Comparison of ENCODE assay signal across 20 cellular contexts in genomic region chr6:27452496-27452897, GRCh38. TPM values are rescaled to one million over a fixed set of nuclear protein-coding genes. Genes with fewer than 3 reads are reported as not detected.
DNase-seq lines count a peak whose midpoint lies in the region; ATAC-seq and TF ChIP-seq lines count a peak whose summit lies in the region.
"Had no signal": no experiment of that assay in that cellular context is flagged by ENCODE, and none has a peak within 500 bp of the region (broad histone marks: within the 10 kb centered on the region; RNA-seq: fewer than 3 reads in every experiment).

No MANE protein-coding gene starts in this region.

- H3K79me2 ChIP-seq in mammary epithelial cell (ENCODE audit: insufficient read depth, low read length): no peaks in the 10 kb centered on the region

- TSS peak; percentile 14 for BruUV-seq in mammary epithelial cell (replicated peaks; lab: Mats Ljungman, UMichigan)

- TF ChIP-seq CTCF in mammary epithelial cell (conservative IDR thresholded peaks at IDR 0.05 in 1 of 2, IDR thresholded peaks at IDR 0.05 in 1 of 2; ENCODE audit: extremely low read depth in 1 of 2, insufficient read depth in 1 of 2, low read depth in 1 of 2, low read length in 2 of 2): no peak

- H3K36me3 Mint-ChIP-seq in activated CD4-positive, alpha-beta T cell treated with anti-CD3 and anti-CD28 coated beads for 36 hours (ENCODE audit: low read depth): peaks cover 93% of the 10 kb centered on the region

- H3K36me3 ChIP-seq in mammary epithelial cell (ENCODE audit: insufficient read depth, low read length): peaks cover 19% of the 10 kb centered on the region
- H3K36me3 ChIP-seq in mesenchymal stem cell (ENCODE audit: control insufficient read depth in 1 of 2, insufficient read depth in 2 of 2, low read depth in 1 of 2, low read length in 2 of 2): peaks cover 21 to 78% of the 10 kb centered on the region in 2 experiments

- no peak overlapping the region for H2BK12ac ChIP-seq in mesenchymal stem cell (ENCODE audit: low read length in 2 of 2)

- WGBS in mammary epithelial cell (ENCODE audit: low coverage, missing lambda C conversion rate): 95% methylated on average over 3 of the region's 3 CpGs
- no CpG with 5 or more reads among the region's 3 CpGs for WGBS in mesenchymal stem cell

- H3K27me3 Mint-ChIP-seq in activated CD4-positive, alpha-beta T cell treated with anti-CD3 and anti-CD28 coated beads for 36 hours: no peaks in the 10 kb centered on the region
- H3K27me3 Mint-ChIP-seq: activated CD4-positive, alpha-beta T cell treated with anti-CD3 and anti-CD28 coated beads, Interleukin-2, amount 10 ng/mL, durations not matched to agents 7 days and 5 days; stimulated activated naive CD8-positive, alpha-beta T cell treated with anti-CD3 and anti-CD28 coated beads, Interleukin-15, amount 100 ng/mL, for 72 hours had no signal

- no peak overlapping the region for H2BK5ac ChIP-seq in mesenchymal stem cell (ENCODE audit: low read depth, low read length, poor library complexity, severe bottlenecking)

- H3K4me1 ChIP-seq in mammary epithelial cell (ENCODE audit: insufficient read depth, low read length) (no peaks in the 10 kb centered on the region), mesenchymal stem cell (ENCODE audit: control insufficient read depth, insufficient read depth, low read depth, low read length) (no peaks in the 10 kb centered on the region)
- H3K4me1 ChIP-seq: SJSA1, vagina had no signal

- H3K27me3 ChIP-seq in mammary epithelial cell (ENCODE audit: insufficient read depth, low read length) (no peaks in the 10 kb centered on the region), mesenchymal stem cell (ENCODE audit: control insufficient read depth in 1 of 2, insufficient read depth in 1 of 2, low read length in 2 of 2) (no peaks in the 10 kb centered on the region)
- H3K27me3 ChIP-seq: SJSA1, vagina had no signal

- H2AK5ac ChIP-seq in mesenchymal stem cell (ENCODE audit: low read length, severe bottlenecking): no peak overlapping the region

- H3K9me3 ChIP-seq in mammary epithelial cell (replicated peaks; ENCODE audit: insufficient read depth, low read length): peaks cover 82% of the 10 kb centered on the region
- H3K9me3 ChIP-seq in mesenchymal stem cell (ENCODE audit: control insufficient read depth, low read length): peaks cover 100% of the 10 kb centered on the region

- peaks cover 80% of the 10 kb centered on the region for H3K9me3 Mint-ChIP-seq in activated CD4-positive, alpha-beta T cell treated with anti-CD3 and anti-CD28 coated beads for 36 hours (ENCODE audit: low read depth)

- in situ Hi-C loops in KBM-7 (cut with MboI; ENCODE audit: low pct_unique_long_range_greater_than_20kb, low sequenced_read_pairs) (no loop called here), mammary epithelial cell (cut with MboI; ENCODE audit: low sequenced_read_pairs in 2 of 2) (no loop called here)

- H2AFZ ChIP-seq in mammary epithelial cell (ENCODE audit: low read depth, low read length) (no peak overlapping the region), mesenchymal stem cell (ENCODE audit: low read depth, low read length) (no peak overlapping the region)

- H2BK15ac ChIP-seq in mesenchymal stem cell (ENCODE audit: low read depth, poor library complexity, severe bottlenecking): no peak overlapping the region

- no peak for ATAC-seq in activated CD4-positive, alpha-beta T cell treated with anti-CD3 and anti-CD28 coated beads for 36 hours
- ATAC-seq: stimulated activated naive CD8-positive, alpha-beta T cell treated with anti-CD3 and anti-CD28 coated beads, Interleukin-15, amount 100 ng/mL, for 72 hours had no signal

- intact Hi-C loops in mammary epithelial cell (cut with micrococcal nuclease): no loop called here
- intact Hi-C loops in activated CD4-positive, alpha-beta T cell treated with anti-CD3 and anti-CD28 coated beads for 36 hours (cut with DNase I, micrococcal nuclease): loop anchor here in 1 of 2 experiments (5.0 kb wide), 1 partner anchor 90 kb away; no protein-coding TSS in a partner anchor

- no peak overlapping the region for H3K4me3 Mint-ChIP-seq in activated CD4-positive, alpha-beta T cell treated with anti-CD3 and anti-CD28 coated beads for 36 hours
- H3K4me3 Mint-ChIP-seq: activated CD4-positive, alpha-beta T cell treated with anti-CD3 and anti-CD28 coated beads, Interleukin-2, amount 10 ng/mL, durations not matched to agents 7 days and 5 days; stimulated activated naive CD8-positive, alpha-beta T cell treated with anti-CD3 and anti-CD28 coated beads, Interleukin-15, amount 100 ng/mL, for 72 hours had no signal

- H4K91ac ChIP-seq in mesenchymal stem cell (ENCODE audit: low read length): no peak overlapping the region

- no peak overlapping the region for H3K14ac ChIP-seq in mesenchymal stem cell (ENCODE audit: low read length in 2 of 2)

- H3K9ac ChIP-seq in mammary epithelial cell (ENCODE audit: insufficient read depth, low read length): no peak overlapping the region
- no peak overlapping the region for H3K9ac ChIP-seq in mesenchymal stem cell (ENCODE audit: low read length)

- no peaks in the 10 kb centered on the region for H3K4me1 Mint-ChIP-seq in activated CD4-positive, alpha-beta T cell treated with anti-CD3 and anti-CD28 coated beads for 36 hours
- H3K4me1 Mint-ChIP-seq: activated CD4-positive, alpha-beta T cell treated with anti-CD3 and anti-CD28 coated beads, Interleukin-2, amount 10 ng/mL, durations not matched to agents 7 days and 5 days; stimulated activated naive CD8-positive, alpha-beta T cell treated with anti-CD3 and anti-CD28 coated beads, Interleukin-15, amount 100 ng/mL, for 72 hours had no signal

- dilution Hi-C loops in mammary epithelial cell (cut with HindIII; ENCODE audit: low sequenced_read_pairs): no loop called here

- no peak overlapping the region for H3K27ac Mint-ChIP-seq in activated CD4-positive, alpha-beta T cell treated with anti-CD3 and anti-CD28 coated beads for 36 hours
- H3K27ac Mint-ChIP-seq: activated CD4-positive, alpha-beta T cell treated with anti-CD3 and anti-CD28 coated beads, Interleukin-2, amount 10 ng/mL, durations not matched to agents 7 days and 5 days; stimulated activated naive CD8-positive, alpha-beta T cell treated with anti-CD3 and anti-CD28 coated beads, Interleukin-15, amount 100 ng/mL, for 72 hours had no signal

- H3K27ac ChIP-seq in mammary epithelial cell (ENCODE audit: insufficient read depth, low read depth, low read length): no peak overlapping the region
- H3K27ac ChIP-seq in mesenchymal stem cell (ENCODE audit: low read length, poor library complexity, severe bottlenecking): no peak overlapping the region
- H3K27ac ChIP-seq: C4-2B, SJSA1, vagina had no signal

- H4K8ac ChIP-seq in mesenchymal stem cell (ENCODE audit: low read length): no peak overlapping the region

- no peak overlapping the region for H3K4me2 ChIP-seq in mammary epithelial cell (ENCODE audit: insufficient read depth, low read depth, low read length)
- H3K4me2 ChIP-seq in mesenchymal stem cell (ENCODE audit: low read length, poor library complexity, severe bottlenecking): no peak overlapping the region

- peak; percentile 8 for DNase-seq in EH (ENCODE audit: low read depth)
- DNase-seq in KBM-7: peak; percentile 1
- DNase-seq in mammary epithelial cell: no peak
- peak; percentile 35 for DNase-seq in mesenchymal stem cell
- DNase-seq in activated CD4-positive, alpha-beta T cell treated with anti-CD3 and anti-CD28 coated beads for 36 hours: no peak
- no peak for DNase-seq in activated naive CD4-positive, alpha-beta T cell (lab: John Stamatoyannopoulos, UW)
- DNase-seq in activated CD4-positive, alpha-beta T cell treated with anti-CD3 and anti-CD28 coated beads for 48 hours: no peak
- DNase-seq: activated CD4-positive, alpha-beta T cell treated with anti-CD3 and anti-CD28 coated beads, Interleukin-2, amount 10 ng/mL, durations not matched to agents 7 days and 5 days; activated T-cell treated with anti-CD3 and anti-CD28 coated beads, Interleukin-2, amount 50 U/mL, for 1 hour; GDM1; hippocampal formation; NCI-H1048; NCI-H2171 treated with DMSO at 0.1 percent for 48 hours; posterior cingulate gyrus; stimulated activated CD4-positive, alpha-beta T cell treated with anti-CD3 and anti-CD28 coated beads, Interleukin-12 subunit alpha, Interleukin-12 subunit beta, amount 100 ng/mL, for 4 hours; stimulated activated naive CD8-positive, alpha-beta T cell treated with anti-CD3 and anti-CD28 coated beads, Interleukin-15, amount 100 ng/mL, for 72 hours; T-helper 9 cell had no signal

- CTCF ChIA-PET in mammary epithelial cell (lab: Charles Lee; ENCODE audit: low non-redundant PET): no interaction called here
- CTCF ChIA-PET in activated CD4-positive, alpha-beta T cell treated with anti-CD3 and anti-CD28 coated beads for 36 hours (lab: Charles Lee): no interaction called here

- H3K4me3 ChIP-seq in mammary epithelial cell (replicated peaks in 1 of 3; ENCODE audit: insufficient read depth in 1 of 3, low read depth in 2 of 3, low read length in 3 of 3): no peak overlapping the region
- peak overlapping the region in 1 of 2 experiments; percentile 60 for H3K4me3 ChIP-seq in mesenchymal stem cell (ENCODE audit: insufficient read depth in 1 of 2, low read depth in 1 of 2, low read length in 2 of 2)
- H3K4me3 ChIP-seq: SJSA1, vagina had no signal

- POLR2A ChIA-PET in activated CD4-positive, alpha-beta T cell treated with anti-CD3 and anti-CD28 coated beads for 36 hours (lab: Charles Lee): no interaction called here

- H4K20me1 ChIP-seq in mammary epithelial cell (ENCODE audit: insufficient read depth, low read length): no peaks in the 10 kb centered on the region

- H2BK120ac ChIP-seq in mesenchymal stem cell (ENCODE audit: low read depth, low read length): no peak overlapping the region

- H3K79me1 ChIP-seq in mesenchymal stem cell (replicated peaks; ENCODE audit: low read length, poor library complexity, severe bottlenecking): peaks cover 10% of the 10 kb centered on the region

- no peak overlapping the region for H3K4ac ChIP-seq in mesenchymal stem cell (ENCODE audit: low read depth in 1 of 2, low read length in 2 of 2)

- no peak overlapping the region for H3K18ac ChIP-seq in mesenchymal stem cell (ENCODE audit: low read depth in 1 of 2, low read length in 2 of 2)

- no peak overlapping the region for H3K23ac ChIP-seq in mesenchymal stem cell (ENCODE audit: low read length in 2 of 2)

RNA-seq across cellular contexts. Expression of gene ZNF184, which starts 20.4 kb away (rescaled TPM):
- 1 to 10 TPM; 3.4 to 7.2 TPM for total RNA-seq in mammary epithelial cell
- polyA plus RNA-seq in mammary epithelial cell: 1.7 TPM
- polyA minus RNA-seq in mammary epithelial cell: 3.8 TPM
- 5.0 TPM for polyA plus RNA-seq in mesenchymal stem cell (2013, experiment 1 of 2)
- polyA plus RNA-seq in mesenchymal stem cell (2013, experiment 2 of 2): 5.2 TPM
- 10 to 100 TPM; 11.8 to 14.5 TPM for total RNA-seq in activated CD4-positive, alpha-beta T cell treated with anti-CD3 and anti-CD28 coated beads for 36 hours

Comparison
In these comparisons a context has a peak if more than half of its experiments do, and no peak if none do; other contexts are left out.
1. DNase-seq: peak in EH (single experiment), KBM-7 (single experiment) and mesenchymal stem cell (single experiment); none in mammary epithelial cell (single experiment), activated CD4-positive, alpha-beta T cell treated with anti-CD3 and anti-CD28 coated beads for 36 hours (single experiment), activated naive CD4-positive, alpha-beta T cell (0 of 4) and activated CD4-positive, alpha-beta T cell treated with anti-CD3 and anti-CD28 coated beads for 48 hours (single experiment).